In the genomic region with DNA sequence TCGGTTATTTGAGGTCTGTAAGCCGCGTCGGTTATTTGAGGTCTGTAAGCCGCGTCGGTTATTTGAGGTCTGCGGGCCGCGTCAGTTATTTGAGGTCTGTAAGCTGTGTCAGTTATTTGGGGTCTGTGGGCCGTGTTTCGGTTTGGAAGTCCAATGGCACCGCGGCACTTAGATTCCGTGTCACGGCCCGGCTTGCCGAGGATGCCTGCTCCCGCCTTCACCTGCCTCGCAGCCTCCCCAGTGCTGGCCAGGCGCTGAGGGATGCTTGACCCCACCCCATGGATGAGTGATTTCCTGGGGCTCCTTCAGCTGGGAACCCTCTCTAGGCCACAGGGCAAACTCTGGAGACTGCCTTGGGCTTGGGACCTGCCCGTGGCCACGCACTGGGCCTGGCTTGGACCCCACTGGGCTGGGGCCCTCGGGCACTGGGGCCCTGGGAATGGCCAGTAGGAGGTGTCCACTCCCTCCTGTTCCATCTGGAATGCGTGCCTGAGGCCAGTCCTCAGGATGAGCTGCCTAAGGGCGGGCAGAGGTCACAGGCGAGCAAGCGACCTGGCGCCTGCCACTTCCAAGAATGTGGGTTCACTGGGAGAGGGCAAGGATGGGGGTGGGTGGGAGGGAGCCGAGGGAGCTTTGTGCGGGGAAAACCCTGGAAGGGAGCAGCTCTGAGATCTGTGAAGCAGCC, we compare ENCODE assay signal across 37 cellular contexts. TPM values are rescaled to one million over a fixed set of nuclear protein-coding genes. Genes with fewer than 3 reads are reported as not detected.
"Had no signal": no experiment of that assay in that cellular context is flagged by ENCODE, and none has a peak within 500 bp of the region (broad histone marks: within the 10 kb centered on the region; RNA-seq: fewer than 3 reads in every experiment).

No MANE protein-coding gene starts in this region.

- ATAC-seq: activated CD8-positive, alpha-beta T cell treated with anti-CD3 and anti-CD28 coated beads for 36 hours; activated naive CD4-positive, alpha-beta T cell treated with anti-CD3 and anti-CD28 coated beads, Interleukin-2, amount 50 U/mL, for 72 hours; activated T-cell treated with anti-CD3 and anti-CD28 coated beads, Interleukin-2, amount 50 U/mL, for 4 hours; activated T-cell treated with anti-CD3 and anti-CD28 coated beads, Interleukin-2, amount 50 U/mL, for 72 hours; activated T-helper 17 cell treated with anti-CD3 and anti-CD28 coated beads, Interleukin-2, amount 50 U/mL, for 72 hours; body of pancreas had no signal

- H3K4me1 Mint-ChIP-seq: activated B cell treated with CpG ODN at 0.5 μM for 24 hours; activated CD4-positive, alpha-beta T cell treated with anti-CD3 and anti-CD28 coated beads, Interleukin-2, amount 10 ng/mL, durations not matched to agents 24 days and 14 days; activated naive CD8-positive, alpha-beta T cell treated with anti-CD3 and anti-CD28 coated beads for 36 hours; activated T-helper 17 cell treated with anti-CD3 and anti-CD28 coated beads, Interleukin-2, amount 50 U/mL, for 72 hours had no signal

- H3K27me3 ChIP-seq: adrenal gland, body of pancreas, brain microvascular endothelial cell had no signal

- H3K4me1 ChIP-seq: breast epithelium had no signal

- H3K27me3 Mint-ChIP-seq: activated CD4-positive, alpha-beta memory T cell treated with anti-CD3 and anti-CD28 coated beads for 36 hours; activated CD4-positive, alpha-beta T cell treated with anti-CD3 and anti-CD28 coated beads, Interleukin-2, amount 10 ng/mL, durations not matched to agents 24 days and 14 days had no signal

- H3K36me3 Mint-ChIP-seq: activated CD4-positive, alpha-beta memory T cell treated with anti-CD3 and anti-CD28 coated beads for 36 hours; activated naive CD8-positive, alpha-beta T cell treated with anti-CD3 and anti-CD28 coated beads for 36 hours had no signal

- H3K27ac ChIP-seq: adrenal gland, body of pancreas, brain microvascular endothelial cell, breast epithelium, VCaP had no signal

- H3K9me3 ChIP-seq: adrenal gland, body of pancreas had no signal

- H3K4me3 ChIP-seq: adrenal gland, body of pancreas, breast epithelium had no signal

- H3K9me3 Mint-ChIP-seq: activated T-helper 17 cell treated with anti-CD3 and anti-CD28 coated beads, Interleukin-2, amount 50 U/mL, for 72 hours had no signal

- H3K36me3 ChIP-seq: adrenal gland, brain microvascular endothelial cell, breast epithelium had no signal

- DNase-seq: activated B cell treated with CpG ODN at 0.5 μM for 24 hours; activated CD4-positive, alpha-beta memory T cell treated with anti-CD3 and anti-CD28 coated beads for 36 hours; activated CD4-positive, alpha-beta T cell treated with anti-CD3 and anti-CD28 coated beads for 4 hours; activated CD4-positive, alpha-beta T cell treated with anti-CD3 and anti-CD28 coated beads, Interleukin-2, amount 10 ng/mL, durations not matched to agents 24 days and 14 days; activated CD4-positive, alpha-beta T cell treated with anti-CD3 and anti-CD28 coated beads, Interleukin-2, amount 50 U/mL, for 1 hour; activated CD4-positive, alpha-beta T cell treated with anti-CD3 and anti-CD28 coated beads, Interleukin-2, amount 50 U/mL, for 4 hours; activated CD8-positive, alpha-beta memory T cell treated with anti-CD3 and anti-CD28 coated beads, Interleukin-2, amount 50 U/mL, for 4 hours; activated CD8-positive, alpha-beta T cell treated with anti-CD3 and anti-CD28 coated beads for 36 hours; activated effector memory CD4-positive, alpha-beta T cell treated with anti-CD3 and anti-CD28 coated beads, Interleukin-2, amount 50 U/mL, for 16 hours; activated gamma-delta T cell treated with Interleukin-2 at 50 U/mL for 16 hours; activated naive CD4-positive, alpha-beta T cell; activated naive CD4-positive, alpha-beta T cell treated with anti-CD3 and anti-CD28 coated beads for 36 hours; activated naive CD4-positive, alpha-beta T cell treated with anti-CD3 and anti-CD28 coated beads, Interleukin-2, amount 50 U/mL, for 16 hours; activated naive CD8-positive, alpha-beta T cell treated with anti-CD3 and anti-CD28 coated beads for 36 hours; activated T-cell treated with anti-CD3 and anti-CD28 coated beads for 4 hours; activated T-cell treated with anti-CD3 and anti-CD28 coated beads, Interleukin-2, amount 50 U/mL, for 1 hour; activated T-cell treated with anti-CD3 and anti-CD28 coated beads, Interleukin-2, amount 50 U/mL, for 4 hours; activated T-cell treated with anti-CD3 and anti-CD28 coated beads, Interleukin-2, amount 50 U/mL, for 72 hours; adrenal gland; amniotic stem cell; aorta; body of pancreas; brain microvascular endothelial cell; central memory CD4-positive, alpha-beta T cell; T-helper 1 cell; T-helper 2 cell; T-helper 9 cell had no signal

- FAIRE-seq: astrocyte, TTC549 had no signal

- H3K4me3 Mint-ChIP-seq: activated B cell treated with CpG ODN at 0.5 μM for 24 hours; activated CD4-positive, alpha-beta memory T cell treated with anti-CD3 and anti-CD28 coated beads for 36 hours; activated CD4-positive, alpha-beta T cell treated with anti-CD3 and anti-CD28 coated beads, Interleukin-2, amount 10 ng/mL, durations not matched to agents 24 days and 14 days; activated CD8-positive, alpha-beta T cell treated with anti-CD3 and anti-CD28 coated beads for 36 hours; activated naive CD4-positive, alpha-beta T cell treated with anti-CD3 and anti-CD28 coated beads for 36 hours; activated naive CD8-positive, alpha-beta T cell treated with anti-CD3 and anti-CD28 coated beads for 36 hours; activated T-cell treated with anti-CD3 and anti-CD28 coated beads, Interleukin-2, amount 50 U/mL, for 4 hours; activated T-cell treated with anti-CD3 and anti-CD28 coated beads, Interleukin-2, amount 50 U/mL, for 72 hours; activated T-helper 1 cell treated with anti-CD3 and anti-CD28 coated beads, Interleukin-12 subunit alpha, Interleukin-12 subunit beta, Interleukin-2, Interleukin-4 antibody, amounts not matched to agents 30 ng/mL and 10 ng/mL and 1 ng/mL, durations not matched to agents 14 hours and 24 hours and 36 hours; activated T-helper 17 cell treated with anti-CD3 and anti-CD28 coated beads, Interleukin-2, amount 50 U/mL, for 72 hours; T-helper 1 cell treated with Interleukin-12 subunit alpha and Interleukin-12 subunit beta and Interleukin-4 antibody, amounts not matched to agents 30 μg/mL and 1 μg/mL, for 36 hours; T-helper 2 cell treated with Interferon-gamma antibody and Interleukin-4, amounts not matched to agents 5 μg/mL and 100 μg/mL, for 36 hours had no signal

- H3K27ac Mint-ChIP-seq: activated B cell treated with CpG ODN at 0.5 μM for 24 hours; activated CD4-positive, alpha-beta memory T cell treated with anti-CD3 and anti-CD28 coated beads for 36 hours; activated CD4-positive, alpha-beta T cell treated with anti-CD3 and anti-CD28 coated beads, Interleukin-2, amount 10 ng/mL, durations not matched to agents 24 days and 14 days; activated CD8-positive, alpha-beta T cell treated with anti-CD3 and anti-CD28 coated beads for 36 hours; activated naive CD4-positive, alpha-beta T cell treated with anti-CD3 and anti-CD28 coated beads for 36 hours; activated naive CD4-positive, alpha-beta T cell treated with anti-CD3 and anti-CD28 coated beads, Interleukin-2, amount 50 U/mL, for 72 hours; activated naive CD8-positive, alpha-beta T cell treated with anti-CD3 and anti-CD28 coated beads for 36 hours; activated T-cell treated with anti-CD3 and anti-CD28 coated beads, Interleukin-2, amount 50 U/mL, for 72 hours; activated T-helper 1 cell treated with anti-CD3 and anti-CD28 coated beads, Interleukin-12 subunit alpha, Interleukin-12 subunit beta, Interleukin-2, Interleukin-4 antibody, amounts not matched to agents 30 ng/mL and 10 ng/mL and 1 ng/mL, durations not matched to agents 14 hours and 24 hours and 36 hours; activated T-helper 17 cell treated with anti-CD3 and anti-CD28 coated beads, Interleukin-2, amount 50 U/mL, for 72 hours; T-helper 1 cell treated with Interleukin-12 subunit alpha and Interleukin-12 subunit beta and Interleukin-4 antibody, amounts not matched to agents 30 μg/mL and 1 μg/mL, for 36 hours; T-helper 2 cell treated with Interferon-gamma antibody and Interleukin-4, amounts not matched to agents 5 μg/mL and 100 μg/mL, for 36 hours had no signal

RNA-seq across cellular contexts. Expression of a gene that starts 25.6 kb away (rescaled TPM):
- total RNA-seq: activated B cell treated with CpG ODN at 0.5 μM for 24 hours; activated CD4-positive, alpha-beta memory T cell treated with anti-CD3 and anti-CD28 coated beads for 36 hours; activated CD4-positive, alpha-beta T cell treated with anti-CD3 and anti-CD28 coated beads, Interleukin-2, amount 10 ng/mL, durations not matched to agents 24 days and 14 days; activated CD8-positive, alpha-beta memory T cell treated with anti-CD3 and anti-CD28 coated beads for 36 hours; activated CD8-positive, alpha-beta T cell treated with anti-CD3 and anti-CD28 coated beads for 36 hours; activated naive CD4-positive, alpha-beta T cell treated with anti-CD3 and anti-CD28 coated beads for 36 hours; activated naive CD4-positive, alpha-beta T cell treated with anti-CD3 and anti-CD28 coated beads, Interleukin-2, amount 50 U/mL, for 72 hours; activated naive CD8-positive, alpha-beta T cell treated with anti-CD3 and anti-CD28 coated beads for 36 hours; activated T-cell treated with anti-CD3 and anti-CD28 coated beads, Interleukin-2, amount 50 U/mL, for 4 hours; activated T-cell treated with anti-CD3 and anti-CD28 coated beads, Interleukin-2, amount 50 U/mL, for 72 hours; activated T-helper 1 cell treated with anti-CD3 and anti-CD28 coated beads, Interleukin-12 subunit alpha, Interleukin-12 subunit beta, Interleukin-2, Interleukin-4 antibody, amounts not matched to agents 30 ng/mL and 10 ng/mL and 1 ng/mL, durations not matched to agents 14 hours and 24 hours and 36 hours; activated T-helper 17 cell treated with anti-CD3 and anti-CD28 coated beads, Interleukin-2, amount 50 U/mL, for 72 hours; aorta; astrocyte had no signal

RNA-seq across cellular contexts. Expression of a gene that starts 46.7 kb away (rescaled TPM):
- total RNA-seq: activated CD8-positive, alpha-beta T cell treated with anti-CD3 and anti-CD28 coated beads for 36 hours; activated naive CD4-positive, alpha-beta T cell treated with anti-CD3 and anti-CD28 coated beads for 36 hours; activated naive CD8-positive, alpha-beta T cell treated with anti-CD3 and anti-CD28 coated beads for 36 hours had no signal
